10 cellular contexts compared by ENCODE assay signal in genomic region chr11:120326845-120327281, GRCh38. TPM values are rescaled to one million over a fixed set of nuclear protein-coding genes. Genes with fewer than 3 reads are reported as not detected.
DNase-seq lines count a peak whose midpoint lies in the region; ATAC-seq and TF ChIP-seq lines count a peak whose summit lies in the region.
"Had no signal": no experiment of that assay in that cellular context is flagged by ENCODE, and none has a peak within 500 bp of the region (broad histone marks: within the 10 kb centered on the region; RNA-seq: fewer than 3 reads in every experiment).

No MANE protein-coding gene starts in this region.

- peaks cover 53% of the 10 kb centered on the region for H3K27me3 Mint-ChIP-seq in activated T-cell treated with anti-CD3 and anti-CD28 coated beads, Interleukin-2, amount 50 U/mL, for 4 hours (ENCODE audit: low read depth)
- H3K27me3 Mint-ChIP-seq in T-helper 17 cell, result peaks cover 61% of the 10 kb centered on the region

- intact Hi-C loops in stomach (cut with DNase I; ENCODE audit: low total_unique reads), result no loop called here

- no peak for TF ChIP-seq EP300 in stomach (IDR thresholded peaks at IDR 0.05)

- TF ChIP-seq CTCF in stomach (IDR thresholded peaks at IDR 0.05), result no peak

- no peak overlapping the region for H3K4me3 ChIP-seq in stomach

- peaks cover 18% of the 10 kb centered on the region for H3K4me1 Mint-ChIP-seq in activated T-cell treated with anti-CD3 and anti-CD28 coated beads, Interleukin-2, amount 50 U/mL, for 4 hours (ENCODE audit: low read depth)
- H3K4me1 Mint-ChIP-seq in T-helper 17 cell, result peaks cover 29% of the 10 kb centered on the region

- H3K27ac ChIP-seq in stomach, result peak overlapping the region in 4 of 5 donors; percentile 10 to 94 (median 70)

- peaks cover 7 to 47% (median 33%) of the 10 kb centered on the region in 4 donors for H3K4me1 ChIP-seq in stomach

- H3K9me3 Mint-ChIP-seq in activated T-cell treated with anti-CD3 and anti-CD28 coated beads, Interleukin-2, amount 50 U/mL, for 4 hours, result no peaks in the 10 kb centered on the region

- no peak for DNase-seq in activated T-cell treated with anti-CD3 and anti-CD28 coated beads, Interleukin-2, amount 50 U/mL, for 4 hours
- DNase-seq in activated T-cell treated with anti-CD3 and anti-CD28 coated beads for 4 hours, result no peak
- DNase-seq in T-helper 17 cell, result no peak
- DNase-seq in fibroblast of peridontal ligament (ENCODE audit: extremely low read depth), result peak; percentile 36
- DNase-seq in stomach, result no peak
- DNase-seq: effector CD4-positive, alpha-beta T cell; NCI-H187 treated with DMSO at 0.1 percent for 48 hours had no signal

- ATAC-seq in activated T-cell treated with anti-CD3 and anti-CD28 coated beads, Interleukin-2, amount 50 U/mL, for 4 hours, result no peak
- ATAC-seq in T-helper 17 cell, result peak; percentile 66
- no peak for ATAC-seq in HG02588 (IDR thresholded peaks at IDR 0.05; ENCODE audit: unreplicated experiment)
- no peak for ATAC-seq in HG03469 (IDR thresholded peaks at IDR 0.05; ENCODE audit: unreplicated experiment)
- ATAC-seq in GM18505 (IDR thresholded peaks at IDR 0.05; ENCODE audit: unreplicated experiment), result no peak

- 21 to 31% (median 22%) methylated on average over 4 of the region's 4 CpGs for WGBS in stomach, 5 donors

- no peak overlapping the region for H3K27ac Mint-ChIP-seq in T-helper 17 cell

- TF ChIP-seq POLR2A in stomach (IDR thresholded peaks at IDR 0.05) (no peak), GM18505 (IDR thresholded peaks at IDR 0.05; ENCODE audit: borderline replicate concordance, extremely low read depth, insufficient read depth, insufficient read length) (no peak)

- peak overlapping the region; percentile 1 for H3K4me3 Mint-ChIP-seq in activated T-cell treated with anti-CD3 and anti-CD28 coated beads, Interleukin-2, amount 50 U/mL, for 4 hours
- H3K4me3 Mint-ChIP-seq in T-helper 17 cell, result peak overlapping the region; percentile 82

- no peaks in the 10 kb centered on the region for H3K9me3 ChIP-seq in T-helper 17 cell (ENCODE audit: control insufficient read depth, low read length, poor library complexity, severe bottlenecking)
- no peaks in the 10 kb centered on the region for H3K9me3 ChIP-seq in stomach

- H3K27me3 ChIP-seq in stomach, result peaks cover 0 to 8% (median 0%) of the 10 kb centered on the region in 3 donors

- peaks cover 0 to 13% (median 11%) of the 10 kb centered on the region in 4 donors for H3K36me3 ChIP-seq in stomach

- no peaks in the 10 kb centered on the region for H3K36me3 Mint-ChIP-seq in activated T-cell treated with anti-CD3 and anti-CD28 coated beads, Interleukin-2, amount 50 U/mL, for 4 hours (ENCODE audit: insufficient read depth)
- H3K36me3 Mint-ChIP-seq in T-helper 17 cell (ENCODE audit: low read depth), result no peaks in the 10 kb centered on the region

RNA-seq across cellular contexts. Expression of gene TLCD5, which starts 1.8 kb away (rescaled TPM):
- under 1 TPM; 0.23 to 0.43 (median 0.26) TPM for total RNA-seq in activated T-cell treated with anti-CD3 and anti-CD28 coated beads, Interleukin-2, amount 50 U/mL, for 4 hours
- total RNA-seq in T-helper 17 cell, result under 1 TPM; 0.10 to 0.32 TPM
- total RNA-seq in stomach, result 10 to 100 TPM in 1 of 5 donors, 1 to 10 TPM in 2, under 1 TPM in 1, not detected in 1; 0.58 to 81.2 (median 6.3) TPM
- 1 to 10 TPM in 1 of 3 donors, under 1 TPM in 2; 0.76 to 1.8 (median 0.93) TPM for polyA plus RNA-seq in stomach

RNA-seq across cellular contexts. Expression of gene ARHGEF12, which starts 9.3 kb away (rescaled TPM):
- 10 to 100 TPM; 15.7 to 19.9 (median 18.7) TPM for total RNA-seq in activated T-cell treated with anti-CD3 and anti-CD28 coated beads, Interleukin-2, amount 50 U/mL, for 4 hours
- 10 to 100 TPM; 12.9 to 31.3 TPM for total RNA-seq in T-helper 17 cell
- 100 to 1,000 TPM in 2 of 5 donors, 10 to 100 TPM in 3; 30.4 to 186 (median 97.7) TPM for total RNA-seq in stomach
- 10 to 100 TPM; 11.5 to 23.5 (median 21.2) TPM for polyA plus RNA-seq in stomach
